12 cellular contexts compared by ENCODE assay signal in genomic region chr2:207252979-207253640, GRCh38.
DNase-seq lines count a peak whose midpoint lies in the region; ATAC-seq and TF ChIP-seq lines count a peak whose summit lies in the region.
"Had no signal": no experiment of that assay in that cellular context is flagged by ENCODE, and none has a peak within 500 bp of the region (broad histone marks: within the 10 kb centered on the region; RNA-seq: fewer than 3 reads in every experiment).

No MANE protein-coding gene starts in this region.

- peak; percentile 67 for DNase-seq in G401 (ENCODE audit: low spot score)
- DNase-seq in NCI-H1694 (lab: John Stamatoyannopoulos, UW): peak; percentile 85
- DNase-seq in astrocyte of the hippocampus (ENCODE audit: low read depth, low spot score): peak; percentile 37
- DNase-seq: activated CD4-positive, alpha-beta T cell treated with anti-CD3 and anti-CD28 coated beads, Interleukin-2, amount 10 ng/mL, durations not matched to agents 24 days and 14 days; activated naive CD8-positive, alpha-beta T cell treated with anti-CD3 and anti-CD28 coated beads, Interleukin-2, amount 10 ng/mL, durations not matched to agents 7 days and 5 days; DND-41; MM.1S; Right ventricle myocardium superior had no signal

- no peak overlapping the region for H2AFZ ChIP-seq in neural cell (ENCODE audit: low read depth, low read length)

- H3K9me3 ChIP-seq in neural cell (ENCODE audit: low read length): no peaks in the 10 kb centered on the region

- no peaks in the 10 kb centered on the region for H3F3A ChIP-seq in neural cell (ENCODE audit: insufficient read depth, low read length, poor library complexity, severe bottlenecking)

- no peaks in the 10 kb centered on the region for H3K27me3 ChIP-seq in neural cell (ENCODE audit: insufficient read depth, low read depth, low read length)

- H3K4me3 ChIP-seq in neural cell (ENCODE audit: low read length): no peak overlapping the region

- no peak for ATAC-seq in HG02798 (IDR thresholded peaks at IDR 0.05; ENCODE audit: poor library complexity, unreplicated experiment)
- no peak for ATAC-seq in GM19035 (IDR thresholded peaks at IDR 0.05; ENCODE audit: unreplicated experiment)
- ATAC-seq in GM21737 (IDR thresholded peaks at IDR 0.05; ENCODE audit: unreplicated experiment): no peak

- peak overlapping the region; percentile 63 for H3K27ac ChIP-seq in neural cell (ENCODE audit: low read length)

- H3K36me3 ChIP-seq in neural cell (ENCODE audit: insufficient read depth, low read length): no peaks in the 10 kb centered on the region

- TF ChIP-seq EP300 in neural cell (conservative IDR thresholded peaks at IDR 0.05; ENCODE audit: poor library complexity, severe bottlenecking): peak; percentile 53

- peak overlapping the region; percentile 14 for H3K9ac ChIP-seq in neural cell (ENCODE audit: low read length)

- no peaks in the 10 kb centered on the region for H3K9me2 ChIP-seq in neural cell (ENCODE audit: insufficient read depth, low read length)

- H3K4me2 ChIP-seq in neural cell (ENCODE audit: low read length): peak overlapping the region; percentile 8

- TF ChIP-seq CTCF in neural cell (IDR thresholded peaks at IDR 0.05; ENCODE audit: poor library complexity, severe bottlenecking): peak; percentile 34

- no peaks in the 10 kb centered on the region for H3K79me2 ChIP-seq in neural cell (replicated peaks; ENCODE audit: insufficient read depth, low read length)

- H4K20me1 ChIP-seq in neural cell (ENCODE audit: insufficient read depth): no peaks in the 10 kb centered on the region

- in situ Hi-C loops in G401 (cut with HindIII; ENCODE audit: low sequenced_read_pairs): no loop called here

- peak; percentile 38 for TF ChIP-seq RAD21 in neural cell (conservative IDR thresholded peaks at IDR 0.05)

TF ChIP-seq in neural cell, 6 proteins besides CTCF, POLR2A, EP300 and RAD21:
- TF ChIP-seq MXI1 (conservative IDR thresholded peaks at IDR 0.05; ENCODE audit: poor library complexity, severe bottlenecking): peak; percentile 16
- no peak for TF ChIP-seq EZH2 (IDR thresholded peaks at IDR 0.05; ENCODE audit: borderline replicate concordance, insufficient read depth, low read length, poor library complexity, severe bottlenecking)
TF ChIP-seq in neural cell: peak in this region for 1.
